ENCODE assay signal across 16 cellular contexts in the genomic region with DNA sequence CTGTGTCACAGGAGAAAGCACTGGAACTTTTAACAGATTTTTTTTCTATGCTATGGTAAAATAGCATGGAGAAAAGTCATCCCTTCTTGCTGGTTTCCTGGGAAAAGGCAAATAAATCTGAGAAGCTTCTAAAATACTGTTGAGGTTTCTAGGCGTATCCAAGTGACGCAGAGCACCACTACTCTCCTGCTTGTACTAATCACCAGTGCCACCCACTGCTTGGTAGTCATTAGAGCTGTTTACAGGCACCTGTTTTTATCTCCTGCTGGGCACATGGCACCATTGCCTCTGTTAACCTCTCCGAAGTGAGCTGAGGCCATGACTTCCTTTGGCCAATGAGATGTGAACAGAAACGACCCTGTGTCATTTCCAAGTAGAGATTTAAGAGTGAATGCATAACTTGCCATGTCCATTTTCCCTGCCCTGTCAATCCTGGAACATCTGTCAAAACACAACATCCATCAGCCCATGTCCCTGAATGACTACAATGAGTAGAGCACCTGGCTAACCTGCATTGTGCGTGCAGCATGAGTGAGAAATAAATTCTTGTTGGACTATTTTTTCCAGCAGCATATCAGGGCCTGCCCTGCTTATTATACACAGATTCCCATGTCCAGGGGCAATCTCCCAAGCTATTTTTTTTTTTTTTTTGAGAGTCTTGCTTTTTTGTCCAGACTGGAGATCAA.
"Had no signal": no experiment of that assay in that cellular context is flagged by ENCODE, and none has a peak within 500 bp of the region (broad histone marks: within the 10 kb centered on the region; RNA-seq: fewer than 3 reads in every experiment).

No MANE protein-coding gene starts in this region.

- DNase-seq: dorsolateral prefrontal cortex; effector CD8-positive, alpha-beta T cell; foreskin melanocyte; head of caudate nucleus; left colon; left ventricle myocardium superior; mesendoderm; naive B cell; spleen; stimulated activated CD4-positive, alpha-beta T cell treated with anti-CD3 and anti-CD28 coated beads, Interleukin-15, amount 100 ng/mL, for 24 hours; stimulated activated CD4-positive, alpha-beta T cell treated with anti-CD3 and anti-CD28 coated beads, Interleukin-1b, Interleukin-23, amount 100 ng/mL, for 48 hours; stimulated activated CD4-positive, alpha-beta T cell treated with anti-CD3 and anti-CD28 coated beads, Interleukin-4, amount 100 ng/mL, for 24 hours; tibial artery; upper lobe of right lung had no signal

- ATAC-seq: left colon; left ventricle myocardium superior; sciatic nerve; stimulated activated memory B cell treated with anti-CD40 and anti-IgM and Interleukin-4, amounts not matched to agents 10 μg/mL and 1 μg/mL and 100 μg/mL, for 72 hours; upper lobe of right lung had no signal
